In genomic region chr22:41674941-41675340, GRCh38 we compare ENCODE assay signal across 1 cellular context.
TF ChIP-seq lines count a peak whose summit lies in the region.

No MANE protein-coding gene starts in this region.

TF ChIP-seq in IMR-90, 13 proteins besides CTCF, POLR2A, EP300 and RAD21:
- TF ChIP-seq SMC3 (IDR thresholded peaks at IDR 0.05; ENCODE audit: low read depth, low read length), result no peak
- TF ChIP-seq FOS (IDR thresholded peaks at IDR 0.05; ENCODE audit: low read depth, low read length), result no peak
TF ChIP-seq in IMR-90: peak in this region for 0.
